Comparison of ENCODE assay signal across 1 cellular context in the genomic region with DNA sequence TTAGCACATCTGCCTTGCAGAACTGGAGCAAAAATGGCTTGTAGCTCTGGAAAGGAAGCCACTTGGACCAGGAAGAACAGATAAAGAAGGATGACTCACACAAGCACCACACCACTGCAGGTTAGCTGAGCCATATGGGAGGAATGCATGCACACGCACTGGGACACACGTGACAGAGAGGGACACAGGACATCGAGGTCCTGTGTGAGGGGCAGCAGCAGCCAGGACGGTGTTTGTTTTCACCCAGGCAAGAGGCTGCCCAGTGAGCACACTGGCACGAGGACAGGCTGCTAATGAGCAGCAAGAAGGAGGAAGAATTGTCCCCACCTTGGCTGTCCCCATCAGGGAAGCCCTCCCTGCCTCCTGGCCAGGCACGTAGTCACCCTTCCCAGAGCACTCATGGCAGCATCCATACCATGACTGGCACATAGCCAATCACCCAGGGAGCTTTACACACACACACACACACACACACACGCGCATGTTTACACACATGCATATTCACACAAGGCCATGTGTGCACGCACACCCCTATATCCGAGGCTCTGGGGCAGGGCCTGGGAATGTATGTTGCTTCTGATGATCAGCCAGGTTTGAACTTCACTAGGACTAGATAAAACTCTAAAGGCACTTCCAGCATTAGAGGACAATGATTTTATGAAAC.
TF ChIP-seq lines count a peak whose summit lies in the region.

No MANE protein-coding gene starts in this region.

TF ChIP-seq in SK-N-SH, 30 proteins besides CTCF, POLR2A, EP300 and RAD21 (continued from another document):
- TF ChIP-seq, protein P1, sequence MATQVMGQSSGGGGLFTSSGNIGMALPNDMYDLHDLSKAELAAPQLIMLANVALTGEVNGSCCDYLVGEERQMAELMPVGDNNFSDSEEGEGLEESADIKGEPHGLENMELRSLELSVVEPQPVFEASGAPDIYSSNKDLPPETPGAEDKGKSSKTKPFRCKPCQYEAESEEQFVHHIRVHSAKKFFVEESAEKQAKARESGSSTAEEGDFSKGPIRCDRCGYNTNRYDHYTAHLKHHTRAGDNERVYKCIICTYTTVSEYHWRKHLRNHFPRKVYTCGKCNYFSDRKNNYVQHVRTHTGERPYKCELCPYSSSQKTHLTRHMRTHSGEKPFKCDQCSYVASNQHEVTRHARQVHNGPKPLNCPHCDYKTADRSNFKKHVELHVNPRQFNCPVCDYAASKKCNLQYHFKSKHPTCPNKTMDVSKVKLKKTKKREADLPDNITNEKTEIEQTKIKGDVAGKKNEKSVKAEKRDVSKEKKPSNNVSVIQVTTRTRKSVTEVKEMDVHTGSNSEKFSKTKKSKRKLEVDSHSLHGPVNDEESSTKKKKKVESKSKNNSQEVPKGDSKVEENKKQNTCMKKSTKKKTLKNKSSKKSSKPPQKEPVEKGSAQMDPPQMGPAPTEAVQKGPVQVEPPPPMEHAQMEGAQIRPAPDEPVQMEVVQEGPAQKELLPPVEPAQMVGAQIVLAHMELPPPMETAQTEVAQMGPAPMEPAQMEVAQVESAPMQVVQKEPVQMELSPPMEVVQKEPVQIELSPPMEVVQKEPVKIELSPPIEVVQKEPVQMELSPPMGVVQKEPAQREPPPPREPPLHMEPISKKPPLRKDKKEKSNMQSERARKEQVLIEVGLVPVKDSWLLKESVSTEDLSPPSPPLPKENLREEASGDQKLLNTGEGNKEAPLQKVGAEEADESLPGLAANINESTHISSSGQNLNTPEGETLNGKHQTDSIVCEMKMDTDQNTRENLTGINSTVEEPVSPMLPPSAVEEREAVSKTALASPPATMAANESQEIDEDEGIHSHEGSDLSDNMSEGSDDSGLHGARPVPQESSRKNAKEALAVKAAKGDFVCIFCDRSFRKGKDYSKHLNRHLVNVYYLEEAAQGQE (IDR thresholded peaks at IDR 0.05; ENCODE audit: low read depth, low read length), result no peak
- TF ChIP-seq FOXM1 (IDR thresholded peaks at IDR 0.05; ENCODE audit: low read depth) (no peak), TCF12 (IDR thresholded peaks at IDR 0.05) (peak; percentile 75), FOSL2 (IDR thresholded peaks at IDR 0.05; ENCODE audit: borderline replicate concordance, low read depth) (peak; percentile 87), RCOR1 (IDR thresholded peaks at IDR 0.05; ENCODE audit: low read length) (no peak)
- TF ChIP-seq, protein P2, sequence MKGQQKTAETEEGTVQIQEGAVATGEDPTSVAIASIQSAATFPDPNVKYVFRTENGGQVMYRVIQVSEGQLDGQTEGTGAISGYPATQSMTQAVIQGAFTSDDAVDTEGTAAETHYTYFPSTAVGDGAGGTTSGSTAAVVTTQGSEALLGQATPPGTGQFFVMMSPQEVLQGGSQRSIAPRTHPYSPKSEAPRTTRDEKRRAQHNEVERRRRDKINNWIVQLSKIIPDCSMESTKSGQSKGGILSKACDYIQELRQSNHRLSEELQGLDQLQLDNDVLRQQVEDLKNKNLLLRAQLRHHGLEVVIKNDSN (IDR thresholded peaks at IDR 0.05; ENCODE audit: borderline replicate concordance, low read depth), result peak; percentile 69; the same call in 1 of the 2 replicates
